1 cellular context compared by ENCODE assay signal in the genomic region with DNA sequence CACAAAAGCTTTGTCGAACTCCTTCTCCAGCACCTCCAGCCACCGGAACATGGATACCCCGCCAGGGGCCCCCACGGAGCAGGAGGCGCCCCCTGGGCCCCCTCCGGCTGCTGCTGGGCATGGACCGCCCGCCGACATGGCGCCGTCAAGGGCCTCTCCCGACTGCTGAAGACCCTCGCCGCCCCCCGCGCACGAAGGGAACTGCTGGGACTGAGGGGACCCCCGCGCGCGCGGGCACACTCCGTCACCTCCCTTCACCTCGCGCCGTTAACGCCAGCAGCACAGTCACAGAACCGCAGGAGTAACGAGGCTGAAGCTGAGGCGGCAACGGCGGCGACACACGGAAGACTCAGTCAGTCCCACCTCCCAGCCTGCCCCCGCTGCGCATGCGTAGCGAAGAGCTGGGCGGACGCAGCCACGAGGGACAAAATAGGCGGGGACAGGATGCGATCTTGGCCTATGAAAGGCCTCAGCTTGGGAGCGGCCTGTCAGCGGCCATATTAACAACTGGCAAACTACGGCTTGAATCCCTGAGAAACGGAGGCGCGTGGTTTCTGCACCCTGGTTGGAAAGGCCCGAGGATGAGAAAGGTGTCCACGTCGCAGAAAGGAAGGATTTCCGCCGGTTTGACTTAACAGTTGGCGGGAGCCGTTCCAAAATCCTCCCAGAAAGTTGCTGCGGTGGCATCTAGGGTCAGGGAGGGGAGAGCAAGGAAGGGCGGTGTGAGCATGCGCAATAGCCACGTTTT.
TF ChIP-seq lines count a peak whose summit lies in the region.

GOPC (minus strand) TSS at position 361 of the 748 bp plus-strand sequence; CDS start at position 138, 223 bp downstream.

TF ChIP-seq in HEK293, 187 proteins besides CTCF, POLR2A, EP300 and RAD21 (continued from another document and continues in another):
- TF ChIP-seq, protein P1, sequence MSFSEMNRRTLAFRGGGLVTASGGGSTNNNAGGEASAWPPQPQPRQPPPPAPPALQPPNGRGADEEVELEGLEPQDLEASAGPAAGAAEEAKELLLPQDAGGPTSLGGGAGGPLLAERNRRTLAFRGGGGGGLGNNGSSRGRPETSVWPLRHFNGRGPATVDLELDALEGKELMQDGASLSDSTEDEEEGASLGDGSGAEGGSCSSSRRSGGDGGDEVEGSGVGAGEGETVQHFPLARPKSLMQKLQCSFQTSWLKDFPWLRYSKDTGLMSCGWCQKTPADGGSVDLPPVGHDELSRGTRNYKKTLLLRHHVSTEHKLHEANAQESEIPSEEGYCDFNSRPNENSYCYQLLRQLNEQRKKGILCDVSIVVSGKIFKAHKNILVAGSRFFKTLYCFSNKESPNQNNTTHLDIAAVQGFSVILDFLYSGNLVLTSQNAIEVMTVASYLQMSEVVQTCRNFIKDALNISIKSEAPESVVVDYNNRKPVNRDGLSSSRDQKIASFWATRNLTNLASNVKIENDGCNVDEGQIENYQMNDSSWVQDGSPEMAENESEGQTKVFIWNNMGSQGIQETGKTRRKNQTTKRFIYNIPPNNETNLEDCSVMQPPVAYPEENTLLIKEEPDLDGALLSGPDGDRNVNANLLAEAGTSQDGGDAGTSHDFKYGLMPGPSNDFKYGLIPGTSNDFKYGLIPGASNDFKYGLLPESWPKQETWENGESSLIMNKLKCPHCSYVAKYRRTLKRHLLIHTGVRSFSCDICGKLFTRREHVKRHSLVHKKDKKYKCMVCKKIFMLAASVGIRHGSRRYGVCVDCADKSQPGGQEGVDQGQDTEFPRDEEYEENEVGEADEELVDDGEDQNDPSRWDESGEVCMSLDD (tag by site-specific recombination; IDR thresholded peaks at IDR 0.05), result peak; percentile 68; the same call in 1 of the 2 replicates
- TF ChIP-seq PATZ1 (tag by site-specific recombination; IDR thresholded peaks at IDR 0.05) (peak; percentile 93), EGR2 (tag by site-specific recombination; IDR thresholded peaks at IDR 0.05; ENCODE audit: low read depth) (no peak), ZNF157 (tag by site-specific recombination; IDR thresholded peaks at IDR 0.05) (no peak; the same call in 1 of the 2 replicates), ZIC2 (tag by site-specific recombination; IDR thresholded peaks at IDR 0.05) (peak; percentile 95), ZNF747 (tag by site-specific recombination; IDR thresholded peaks at IDR 0.05) (no peak), ZNF544 (tag by site-specific recombination; IDR thresholded peaks at IDR 0.05) (no peak), GLIS1 (tag by site-specific recombination; IDR thresholded peaks at IDR 0.05) (peak; percentile 86), PRDM2 (tag by site-specific recombination; IDR thresholded peaks at IDR 0.05; ENCODE audit: borderline replicate concordance) (no peak), ZNF449 (tag by site-specific recombination; IDR thresholded peaks at IDR 0.05) (peak; percentile 44; the same call in 1 of the 2 replicates), ZEB2 (tag by site-specific recombination; IDR thresholded peaks at IDR 0.05) (peak; percentile 74; the same call in 1 of the 2 replicates), HOXD13 (CRISPR knock-in tag; IDR thresholded peaks at IDR 0.05; ENCODE audit: borderline replicate concordance) (no peak), GLIS2 (tag by site-specific recombination; IDR thresholded peaks at IDR 0.05) (peak; percentile 99), YY2 (tag by site-specific recombination; IDR thresholded peaks at IDR 0.05) (no peak; the same call in 1 of the 2 replicates), PRDM6 (tag by site-specific recombination; IDR thresholded peaks at IDR 0.05) (no peak), ZNF513 (tag by site-specific recombination; IDR thresholded peaks at IDR 0.05) (no peak), ZNF362 (tag by site-specific recombination; IDR thresholded peaks at IDR 0.05) (no peak), KLF1 (tag by site-specific recombination; IDR thresholded peaks at IDR 0.05) (peak; percentile 76), MZF1 (tag by site-specific recombination; IDR thresholded peaks at IDR 0.05; ENCODE audit: borderline replicate concordance) (no peak), ZNF433 (tag by site-specific recombination; IDR thresholded peaks at IDR 0.05; ENCODE audit: low read depth) (no peak), KLF7 (tag by site-specific recombination; IDR thresholded peaks at IDR 0.05; ENCODE audit: borderline replicate concordance) (peak; percentile 40; the same call in 1 of the 2 replicates), ZNF140 (tag by site-specific recombination; IDR thresholded peaks at IDR 0.05) (no peak), ZNF777 (tag by site-specific recombination; IDR thresholded peaks at IDR 0.05; ENCODE audit: borderline replicate concordance) (no peak; the same call in 1 of the 2 replicates), ZNF266 (tag by site-specific recombination; IDR thresholded peaks at IDR 0.05; ENCODE audit: low read depth) (no peak)
- TF ChIP-seq, protein P2, sequence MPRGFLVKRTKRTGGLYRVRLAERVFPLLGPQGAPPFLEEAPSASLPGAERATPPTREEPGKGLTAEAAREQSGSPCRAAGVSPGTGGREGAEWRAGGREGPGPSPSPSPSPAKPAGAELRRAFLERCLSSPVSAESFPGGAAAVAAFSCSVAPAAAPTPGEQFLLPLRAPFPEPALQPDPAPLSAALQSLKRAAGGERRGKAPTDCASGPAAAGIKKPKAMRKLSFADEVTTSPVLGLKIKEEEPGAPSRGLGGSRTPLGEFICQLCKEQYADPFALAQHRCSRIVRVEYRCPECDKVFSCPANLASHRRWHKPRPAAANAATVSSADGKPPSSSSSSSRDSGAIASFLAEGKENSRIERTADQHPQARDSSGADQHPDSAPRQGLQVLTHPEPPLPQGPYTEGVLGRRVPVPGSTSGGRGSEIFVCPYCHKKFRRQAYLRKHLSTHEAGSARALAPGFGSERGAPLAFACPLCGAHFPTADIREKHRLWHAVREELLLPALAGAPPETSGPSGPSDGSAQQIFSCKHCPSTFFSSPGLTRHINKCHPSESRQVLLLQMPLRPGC (tag by site-specific recombination; IDR thresholded peaks at IDR 0.05), result peak; percentile 17; the same call in 1 of the 2 replicates
- TF ChIP-seq, protein P3, sequence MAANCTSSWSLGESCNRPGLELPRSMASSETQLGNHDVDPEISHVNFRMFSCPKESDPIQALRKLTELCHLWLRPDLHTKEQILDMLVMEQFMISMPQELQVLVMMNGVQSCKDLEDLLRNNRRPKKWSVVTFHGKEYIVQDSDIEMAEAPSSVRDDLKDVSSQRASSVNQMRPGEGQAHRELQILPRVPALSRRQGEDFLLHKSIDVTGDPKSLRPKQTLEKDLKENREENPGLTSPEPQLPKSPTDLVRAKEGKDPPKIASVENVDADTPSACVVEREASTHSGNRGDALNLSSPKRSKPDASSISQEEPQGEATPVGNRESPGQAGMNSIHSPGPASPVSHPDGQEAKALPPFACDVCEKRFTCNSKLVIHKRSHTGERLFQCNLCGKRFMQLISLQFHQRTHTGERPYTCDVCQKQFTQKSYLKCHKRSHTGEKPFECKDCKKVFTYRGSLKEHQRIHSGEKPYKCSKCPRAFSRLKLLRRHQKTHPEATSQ (tag by site-specific recombination; IDR thresholded peaks at IDR 0.05), result no peak
